10 cellular contexts compared by ENCODE assay signal in genomic region chr2:128374001-128374710, GRCh38. TPM values are rescaled to one million over a fixed set of nuclear protein-coding genes. Genes with fewer than 3 reads are reported as not detected.
DNase-seq lines count a peak whose midpoint lies in the region; ATAC-seq and TF ChIP-seq lines count a peak whose summit lies in the region.
"Had no signal": no experiment of that assay in that cellular context is flagged by ENCODE, and none has a peak within 500 bp of the region (broad histone marks: within the 10 kb centered on the region; RNA-seq: fewer than 3 reads in every experiment).

No MANE protein-coding gene starts in this region.

- TF ChIP-seq CTCF in breast epithelium (IDR thresholded peaks at IDR 0.05) (no peak), MCF 10A (IDR thresholded peaks at IDR 0.05; ENCODE audit: unreplicated experiment) (no peak), mucosa of descending colon (IDR thresholded peaks at IDR 0.05) (no peak)

- BruUV-seq in MCF 10A (replicated peaks; lab: Mats Ljungman, UMichigan), result no TSS peak

- H3K27ac Mint-ChIP-seq in MCF 10A (ENCODE audit: low read depth, unreplicated experiment), result no peak overlapping the region
- H3K27ac Mint-ChIP-seq in activated T-cell treated with anti-CD3 and anti-CD28 coated beads, Interleukin-2, amount 50 U/mL, for 72 hours, result no peak overlapping the region

- H3K36me3 ChIP-seq in breast epithelium (no peaks in the 10 kb centered on the region), mucosa of descending colon (ENCODE audit: low read depth) (no peaks in the 10 kb centered on the region)

- H3K4me3 Mint-ChIP-seq in MCF 10A (ENCODE audit: unreplicated experiment), result no peak overlapping the region
- no peak overlapping the region for H3K4me3 Mint-ChIP-seq in activated T-cell treated with anti-CD3 and anti-CD28 coated beads, Interleukin-2, amount 50 U/mL, for 72 hours

- POLR2A ChIA-PET in MCF 10A (lab: Yijun Ruan, JAX), result interaction anchor here (0.5 to 0.6 kb wide), 3 partner anchors 18 to 1458 kb away, joined by 3 read pairs; no protein-coding TSS in a partner anchor

- H3K27me3 Mint-ChIP-seq in MCF 10A (ENCODE audit: insufficient read depth, unreplicated experiment), result no peaks in the 10 kb centered on the region
- no peaks in the 10 kb centered on the region for H3K27me3 Mint-ChIP-seq in activated T-cell treated with anti-CD3 and anti-CD28 coated beads, Interleukin-2, amount 50 U/mL, for 72 hours (ENCODE audit: low read depth)

- H3K9me3 ChIP-seq in breast epithelium (no peaks in the 10 kb centered on the region), mucosa of descending colon (no peaks in the 10 kb centered on the region)

- H3K4me1 ChIP-seq in breast epithelium (peaks cover 2 to 7% of the 10 kb centered on the region in 2 donors), mucosa of descending colon (ENCODE audit: low read depth) (no peaks in the 10 kb centered on the region)

- TF ChIP-seq POLR2A in breast epithelium (IDR thresholded peaks at IDR 0.05), result no peak

- intact Hi-C loops in breast epithelium (cut with DNase I; ENCODE audit: low total_unique reads), result no loop called here
- intact Hi-C loops in MCF 10A (cut with micrococcal nuclease), result no loop called here
- intact Hi-C loops in mucosa of descending colon (cut with DNase I, micrococcal nuclease), result no loop called here

- peak; percentile 40 for ATAC-seq in mucosa of descending colon
- no peak for ATAC-seq in activated T-cell treated with anti-CD3 and anti-CD28 coated beads, Interleukin-2, amount 50 U/mL, for 72 hours (replicated peaks in 1 of 2)

- CTCF ChIA-PET in MCF 10A (lab: Yijun Ruan, JAX), result interaction anchor here (0.6 kb wide), 1 partner anchor 8 kb away, joined by 6 read pairs; no protein-coding TSS in a partner anchor

- H3K4me3 ChIP-seq in breast epithelium (no peak overlapping the region), mucosa of descending colon (no peak overlapping the region)

- H3K27me3 ChIP-seq in breast epithelium, result no peaks in the 10 kb centered on the region

- peak overlapping the region; percentile 69 to 76 for H3K27ac ChIP-seq in breast epithelium

- H3K4me1 Mint-ChIP-seq in MCF 10A (ENCODE audit: insufficient read depth, unreplicated experiment), result peaks cover 3% of the 10 kb centered on the region
- H3K4me1 Mint-ChIP-seq in activated T-cell treated with anti-CD3 and anti-CD28 coated beads, Interleukin-2, amount 50 U/mL, for 72 hours (ENCODE audit: low read depth), result peaks cover 6% of the 10 kb centered on the region

- no peaks in the 10 kb centered on the region for H3K9me3 Mint-ChIP-seq in MCF 10A (ENCODE audit: unreplicated experiment)
- H3K9me3 Mint-ChIP-seq in activated T-cell treated with anti-CD3 and anti-CD28 coated beads, Interleukin-2, amount 50 U/mL, for 72 hours, result no peaks in the 10 kb centered on the region

- peak; percentile 41 to 83 for DNase-seq in breast epithelium (ENCODE audit: low spot score in 2 of 2)
- no peak for DNase-seq in MCF 10A (ENCODE audit: unreplicated experiment)
- DNase-seq in epidermal melanocyte (ENCODE audit: insufficient read length, low spot score), result peak; percentile 74
- peak in 1 of 3 donors; percentile 20 for DNase-seq in mucosa of descending colon
- no peak for DNase-seq in SIG-M5 treated with dmso at 0.1 percent for 504 hours (lab: John Stamatoyannopoulos, UW; ENCODE audit: unreplicated experiment)
- DNase-seq in ecto neural progenitor cell (ENCODE audit: low spot score), result no peak
- no peak for DNase-seq in activated T-cell treated with anti-CD3 and anti-CD28 coated beads, Interleukin-2, amount 50 U/mL, for 72 hours
- DNase-seq in NCI-H2171 treated with DMSO at 0.1 percent for 48 hours (lab: John Stamatoyannopoulos, UW), result no peak
- DNase-seq: activated CD4-positive, alpha-beta T cell treated with anti-CD3 and anti-CD28 coated beads, Interleukin-2, amount 50 U/mL, for 4 hours; NCI-H1417 treated with DMSO at 0.1 percent for 48 hours had no signal

- H3K36me3 Mint-ChIP-seq in MCF 10A (ENCODE audit: insufficient read depth, unreplicated experiment), result no peaks in the 10 kb centered on the region
- no peaks in the 10 kb centered on the region for H3K36me3 Mint-ChIP-seq in activated T-cell treated with anti-CD3 and anti-CD28 coated beads, Interleukin-2, amount 50 U/mL, for 72 hours (ENCODE audit: insufficient read depth in 2 of 2)

RNA-seq across cellular contexts. Expression of gene HS6ST1, which starts 55.5 kb away (rescaled TPM):
- 10 to 100 TPM; 15.7 to 38.6 (median 29.8) TPM for total RNA-seq in breast epithelium
- total RNA-seq in MCF 10A (2022), result 9.6 and 11.4 TPM in 2 replicates
- total RNA-seq in mucosa of descending colon, result 10 to 100 TPM; 30.8 to 39.6 (median 32.2) TPM
- total RNA-seq in activated T-cell treated with anti-CD3 and anti-CD28 coated beads, Interleukin-2, amount 50 U/mL, for 72 hours, result 10 to 100 TPM; 10.6 to 11.3 TPM

Comparison
In these comparisons a context has a peak if more than half of its experiments do, and no peak if none do; other contexts are left out.
1. DNase-seq: peak in breast epithelium (2 of 2) and epidermal melanocyte (single experiment); none in MCF 10A (single experiment), SIG-M5 treated with dmso at 0.1 percent for 504 hours (single experiment), ecto neural progenitor cell (single experiment), activated T-cell treated with anti-CD3 and anti-CD28 coated beads, Interleukin-2, amount 50 U/mL, for 72 hours (0 of 2) and NCI-H2171 treated with DMSO at 0.1 percent for 48 hours (single experiment).